Comparison of ENCODE assay signal across 29 cellular contexts in genomic region chr16:2990891-2991290, GRCh38. TPM values are rescaled to one million over a fixed set of nuclear protein-coding genes. Genes with fewer than 3 reads are reported as not detected.
"Had no signal": no experiment of that assay in that cellular context is flagged by ENCODE, and none has a peak within 500 bp of the region (broad histone marks: within the 10 kb centered on the region; RNA-seq: fewer than 3 reads in every experiment).

No MANE protein-coding gene starts in this region.

- FAIRE-seq: endothelial cell of umbilical vein, frontal cortex, TTC549, urothelium cell line had no signal

- H3K36me3 ChIP-seq: adrenal gland, ascending aorta, brain microvascular endothelial cell, esophagus muscularis mucosa, WERI-Rb-1 had no signal

- H3K9me3 ChIP-seq: adrenal gland, ascending aorta, esophagus muscularis mucosa had no signal

- H3K4me3 ChIP-seq: adrenal gland, ascending aorta, esophagus muscularis mucosa, hepatocyte had no signal

- DNase-seq: activated CD4-positive, alpha-beta T cell treated with anti-CD3 and anti-CD28 coated beads for 1 hour; activated CD4-positive, alpha-beta T cell treated with anti-CD3 and anti-CD28 coated beads, Interleukin-2, amount 50 U/mL, for 1 hour; activated T-cell treated with anti-CD3 and anti-CD28 coated beads, Interleukin-2, amount 50 U/mL, for 1 hour; adrenal gland; brain microvascular endothelial cell; central memory CD4-positive, alpha-beta T cell; effector memory CD4-positive, alpha-beta T cell; glutamatergic neuron; nephron progenitor cell; nucleus accumbens; stimulated activated CD4-positive, alpha-beta T cell treated with anti-CD3 and anti-CD28 coated beads, Interleukin-4, amount 100 ng/mL, for 24 hours; stimulated activated naive CD4-positive, alpha-beta T cell treated with Interleukin-2 at 50 U/mL for 16 hours; WERI-Rb-1 had no signal

- H3K27me3 ChIP-seq: adrenal gland, ascending aorta, hepatocyte had no signal

- H3K9ac ChIP-seq: parathyroid adenoma had no signal

- H2AFZ ChIP-seq: hepatocyte, parathyroid adenoma had no signal

- H3K27ac ChIP-seq: adrenal gland, ascending aorta, brain microvascular endothelial cell, esophagus muscularis mucosa, hepatocyte, parathyroid adenoma, WERI-Rb-1 had no signal

- H3K4me1 ChIP-seq: adrenal gland, parathyroid adenoma had no signal

- H3K79me2 ChIP-seq: hepatocyte, parathyroid adenoma had no signal

- ATAC-seq: activated naive CD4-positive, alpha-beta T cell treated with anti-CD3 and anti-CD28 coated beads, Interleukin-2, amount 50 U/mL, for 72 hours; activated T-helper 17 cell treated with anti-CD3 and anti-CD28 coated beads, Interleukin-2, amount 50 U/mL, for 72 hours; right cardiac atrium had no signal

- H3K4me2 ChIP-seq: hepatocyte had no signal

RNA-seq across cellular contexts. Expression of gene PKMYT1, which starts 10.6 kb away (rescaled TPM):
- total RNA-seq: ascending aorta had no signal

RNA-seq across cellular contexts. Expression of gene CLDN9, which starts 21.8 kb away (rescaled TPM):
- total RNA-seq: ascending aorta, dermis microvascular lymphatic vessel endothelial cell, endothelial cell of umbilical vein, frontal cortex, mononuclear cell, pulmonary artery endothelial cell had no signal

RNA-seq across cellular contexts. Expression of gene KREMEN2, which starts 26.8 kb away (rescaled TPM):
- total RNA-seq: activated naive CD4-positive, alpha-beta T cell treated with anti-CD3 and anti-CD28 coated beads, Interleukin-2, amount 50 U/mL, for 72 hours; activated T-helper 17 cell treated with anti-CD3 and anti-CD28 coated beads, Interleukin-2, amount 50 U/mL, for 72 hours; adrenal gland; ascending aorta; dermis microvascular lymphatic vessel endothelial cell; endothelial cell of umbilical vein; frontal cortex; mononuclear cell; pulmonary artery endothelial cell; right cardiac atrium; subcutaneous adipose tissue had no signal
- polyA plus RNA-seq: adrenal gland, endothelial cell of umbilical vein, right cardiac atrium had no signal

RNA-seq across cellular contexts. Expression of gene CLDN6, which starts 27.1 kb away (rescaled TPM):
- total RNA-seq: activated naive CD4-positive, alpha-beta T cell treated with anti-CD3 and anti-CD28 coated beads, Interleukin-2, amount 50 U/mL, for 72 hours; activated T-helper 17 cell treated with anti-CD3 and anti-CD28 coated beads, Interleukin-2, amount 50 U/mL, for 72 hours; ascending aorta; dermis microvascular lymphatic vessel endothelial cell; endothelial cell of umbilical vein; esophagus muscularis mucosa; lower leg skin; mononuclear cell; pulmonary artery endothelial cell; right cardiac atrium; subcutaneous adipose tissue had no signal
- polyA plus RNA-seq: adrenal gland, right cardiac atrium had no signal
